ENCODE assay signal across 8 cellular contexts in the genomic region with DNA sequence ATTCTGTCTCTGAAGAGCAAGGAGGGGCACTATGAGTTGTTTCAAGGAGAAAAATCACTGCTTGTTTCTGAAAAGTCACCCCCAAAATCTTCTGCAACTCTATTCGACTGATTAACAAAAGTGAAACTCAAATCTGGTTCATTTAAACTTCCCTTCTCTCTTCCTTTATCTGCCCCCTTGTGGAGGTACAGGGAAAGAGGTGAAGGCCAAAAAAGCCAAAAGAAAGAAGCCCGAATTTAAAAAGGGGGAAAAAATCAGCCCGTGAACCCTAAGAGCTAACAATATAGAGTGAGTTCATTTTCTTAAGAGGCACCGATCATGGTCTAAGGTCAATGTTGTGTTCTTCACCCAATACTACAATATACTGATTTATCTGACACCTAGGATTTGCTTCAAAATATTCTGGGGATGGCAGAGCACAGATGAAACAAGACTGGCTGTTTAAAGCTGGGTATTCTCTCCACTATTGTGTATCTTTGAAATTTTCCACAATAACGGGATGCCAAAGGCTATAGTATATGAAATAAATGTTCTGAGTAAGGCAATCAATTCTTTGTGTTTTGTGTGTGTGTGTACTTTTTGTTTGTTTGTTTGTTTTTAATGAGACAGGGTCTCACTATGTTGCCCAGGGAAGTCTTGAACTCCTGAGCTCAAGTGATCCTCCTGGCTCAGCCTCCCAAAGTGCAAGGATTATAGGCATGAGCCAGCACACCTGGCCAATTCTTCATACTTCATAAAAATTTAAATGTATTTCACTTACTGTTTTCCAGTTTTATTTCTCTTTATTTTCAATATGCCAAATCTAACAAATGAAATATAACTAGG. TPM values are rescaled to one million over a fixed set of nuclear protein-coding genes. Genes with fewer than 3 reads are reported as not detected.
DNase-seq lines count a peak whose midpoint lies in the region; ATAC-seq and TF ChIP-seq lines count a peak whose summit lies in the region.

No MANE protein-coding gene starts in this region.

- H3K79me2 ChIP-seq in OCI-LY1 (ENCODE audit: insufficient read depth, low read length) = no peaks in the 10 kb centered on the region

- H3K9me3 ChIP-seq in OCI-LY1 (ENCODE audit: low read length) = no peaks in the 10 kb centered on the region
- H3K9me3 ChIP-seq in right atrium auricular region = no peaks in the 10 kb centered on the region
- no peaks in the 10 kb centered on the region for H3K9me3 ChIP-seq in sigmoid colon

- peaks cover 36% of the 10 kb centered on the region for H3K4me1 ChIP-seq in OCI-LY1 (ENCODE audit: insufficient read depth, low read length, severe bottlenecking)
- peaks cover 0 to 10% of the 10 kb centered on the region in 2 donors for H3K4me1 ChIP-seq in right atrium auricular region
- peaks cover 0 to 65% (median 35%) of the 10 kb centered on the region in 4 donors for H3K4me1 ChIP-seq in sigmoid colon

- 0 out of 2 replicates have a peak, but pooled peaks cover 6% of the 10 kb centered on the region for H3F3A ChIP-seq in OCI-LY1 (ENCODE audit: insufficient read depth, low read length)

- H3K4me3 ChIP-seq in OCI-LY1 (ENCODE audit: low read depth, low read length, poor library complexity, severe bottlenecking) (no peak overlapping the region), right atrium auricular region (peak overlapping the region in 1 of 2 donors; percentile 26), sigmoid colon (peak overlapping the region in 3 of 4 donors; percentile 16 to 30 (median 23))

- no peak overlapping the region for H3K9ac ChIP-seq in OCI-LY1 (ENCODE audit: low read length)

- H3K27me3 ChIP-seq in OCI-LY1 (ENCODE audit: insufficient read depth, low read length) (no peaks in the 10 kb centered on the region), right atrium auricular region (no peaks in the 10 kb centered on the region), sigmoid colon (no peaks in the 10 kb centered on the region)

- WGBS in sigmoid colon, 2 donors = 13 to 28% methylated on average over 5 of the region's 5 CpGs

- TF ChIP-seq POLR2A in sigmoid colon (IDR thresholded peaks at IDR 0.05) = no peak

- peak overlapping the region; percentile 46; the same call in 1 of the 2 replicates for H3K4me2 ChIP-seq in OCI-LY1 (ENCODE audit: low read length)

- no peak for TF ChIP-seq EP300 in sigmoid colon (IDR thresholded peaks at IDR 0.05)

- intact Hi-C loops in sigmoid colon (cut with DNase I) = loop anchor here (2.0 to 10.0 kb wide), 4 partner anchors 56 to 336 kb away; a partner anchor contains a TSS

- no peak overlapping the region for H2AFZ ChIP-seq in OCI-LY1 (ENCODE audit: low read length)

- H3K9me2 ChIP-seq in OCI-LY1 (ENCODE audit: low read depth, low read length) = no peaks in the 10 kb centered on the region

- H3K27ac ChIP-seq in OCI-LY1 (ENCODE audit: low read depth, low read length, poor library complexity, severe bottlenecking) (no peak overlapping the region), right atrium auricular region (no peak overlapping the region), sigmoid colon (peak overlapping the region; percentile 44 to 55 (median 47))

- H3K36me3 ChIP-seq in OCI-LY1 (ENCODE audit: insufficient read depth, low read length) (peaks cover 9% of the 10 kb centered on the region; the same call in 1 of the 2 replicates), right atrium auricular region (no peaks in the 10 kb centered on the region), sigmoid colon (no peaks in the 10 kb centered on the region)

- TF ChIP-seq CTCF in OCI-LY1 (IDR thresholded peaks at IDR 0.05; ENCODE audit: low read length) = peak; percentile 77
- peak; percentile 64 to 87 for TF ChIP-seq CTCF in right atrium auricular region (IDR thresholded peaks at IDR 0.05)
- TF ChIP-seq CTCF in sigmoid colon (IDR thresholded peaks at IDR 0.05) = peak; percentile 49 to 82 (median 79)

- no peaks in the 10 kb centered on the region for H4K20me1 ChIP-seq in OCI-LY1 (ENCODE audit: insufficient read depth, low read length)

- ATAC-seq in HG02870 (IDR thresholded peaks at IDR 0.05; ENCODE audit: unreplicated experiment) (peak; percentile 67), HG03135 (IDR thresholded peaks at IDR 0.05; ENCODE audit: unreplicated experiment) (no peak)

- peak; percentile 4 for DNase-seq in activated naive CD4-positive, alpha-beta T cell treated with Interleukin-2 at 50 U/mL for 16 hours
- DNase-seq in activated naive CD4-positive, alpha-beta T cell treated with anti-CD3 and anti-CD28 coated beads, Interleukin-2, amount 50 U/mL, for 16 hours = no peak
- DNase-seq in amniotic epithelial cell (ENCODE audit: low read depth) = peak; percentile 46
- no peak for DNase-seq in right atrium auricular region (ENCODE audit: low spot score)
- DNase-seq in sigmoid colon = no peak

RNA-seq across cellular contexts. Expression of a gene that starts 55.0 kb away (rescaled TPM):
- total RNA-seq in right atrium auricular region = 10 to 100 TPM; 11.1 to 12.5 TPM
- 10 to 100 TPM; 10.0 to 17.8 (median 12.1) TPM for total RNA-seq in sigmoid colon
- 1 to 10 TPM; 5.8 to 7.8 (median 7.1) TPM for polyA plus RNA-seq in sigmoid colon

Comparison
In these comparisons a context has a peak if more than half of its experiments do, and no peak if none do; other contexts are left out.
1. DNase-seq: peak in activated naive CD4-positive, alpha-beta T cell treated with Interleukin-2 at 50 U/mL for 16 hours (single experiment) and amniotic epithelial cell (single experiment); none in activated naive CD4-positive, alpha-beta T cell treated with anti-CD3 and anti-CD28 coated beads, Interleukin-2, amount 50 U/mL, for 16 hours (single experiment), right atrium auricular region (single experiment) and sigmoid colon (single experiment).
2. H3K27ac ChIP-seq: peak in sigmoid colon (4 of 4); none in OCI-LY1 (single experiment) and right atrium auricular region (0 of 2).
3. Peak in every context shown above with its lines, with median percentiles within 50 percentile points of each other: CTCF ChIP-seq.